In the genomic region with DNA sequence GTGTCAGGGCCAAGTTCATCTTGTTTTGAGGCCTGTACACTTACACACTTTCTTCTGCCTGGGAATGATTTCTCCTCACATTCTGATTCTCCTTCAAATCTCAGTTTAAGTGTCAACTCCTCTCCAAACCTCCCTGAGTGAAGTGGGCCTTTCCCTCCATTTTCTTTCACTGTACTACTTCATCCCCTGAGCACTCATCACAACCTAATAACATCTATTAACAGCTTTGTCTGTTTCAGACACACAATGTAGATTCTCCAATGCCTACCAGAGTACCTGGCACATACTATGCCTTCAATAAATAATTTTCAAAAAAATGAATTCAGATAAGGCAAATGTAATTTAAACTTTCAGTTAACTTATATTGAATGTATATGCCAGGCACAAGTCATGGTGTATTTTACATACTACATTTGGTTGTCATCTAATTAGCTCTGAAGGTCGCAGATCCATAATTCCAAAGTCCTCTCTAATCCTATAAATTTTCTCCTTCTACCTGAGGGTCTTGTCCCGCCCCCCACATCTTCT, we compare ENCODE assay signal across 8 cellular contexts. TPM values are rescaled to one million over a fixed set of nuclear protein-coding genes. Genes with fewer than 3 reads are reported as not detected.
A peak's percentile ranks its signal among the peaks of the same experiment; 100 is the strongest.
DNase-seq lines count a peak whose midpoint lies in the region; ATAC-seq, FAIRE-seq and TF ChIP-seq lines count a peak whose summit lies in the region.

No MANE protein-coding gene starts in this region.

- peak overlapping the region; percentile 69 for H2AFZ ChIP-seq in H1 (ENCODE audit: low read length)
- H2AFZ ChIP-seq in neuronal stem cell (ENCODE audit: low read length), result peak overlapping the region; percentile 98

- H3K9me3 ChIP-seq in A549 (no peaks in the 10 kb centered on the region), MG63 (no peaks in the 10 kb centered on the region), H1 (ENCODE audit: insufficient read depth in 2 of 2, low read depth in 1 of 2, low read length in 1 of 2) (no peaks in the 10 kb centered on the region), neuronal stem cell (replicated peaks in 1 of 2; ENCODE audit: control insufficient read depth in 2 of 2, insufficient read depth in 1 of 2, low read depth in 1 of 2, low read length in 2 of 2) (no peaks in the 10 kb centered on the region)

- DNase-seq in A549 (ENCODE audit: low read depth in 1 of 2, low spot score in 1 of 2) (no peak), MG63 (no peak), H1 (ENCODE audit: low read depth in 1 of 2, low spot score in 2 of 2) (no peak), neuronal stem cell (ENCODE audit: low spot score) (peak; percentile 3), NCI-H2107 treated with DMSO at 0.1 percent for 48 hours (lab: John Stamatoyannopoulos, UW; ENCODE audit: unreplicated experiment) (no peak), COLO668 (lab: John Stamatoyannopoulos, UW; ENCODE audit: unreplicated experiment) (no peak), NCI-H1930 (lab: John Stamatoyannopoulos, UW) (no peak)

- WGBS in A549 (ENCODE audit: missing lambda C conversion rate), result 0% methylated on average over 2 of the region's 2 CpGs
- WGBS in H1 (ENCODE audit: extremely low coverage in 1 of 2, insufficient coverage in 1 of 2, insufficient read length in 1 of 2, insufficient replicate concordance in 2 of 2, low coverage in 1 of 2, low lambda C conversion rate in 2 of 2, missing lambda C conversion rate in 1 of 2), 2 experiments, result 3% methylated on average over 2 of the region's 2 CpGs; no CpG with 5 or more reads in 1 of the 2 experiments
- no CpG with 5 or more reads among the region's 2 CpGs for WGBS in neuronal stem cell (ENCODE audit: extremely low coverage in 2 of 2, insufficient read length in 2 of 2, insufficient replicate concordance in 1 of 2), 2 donors

- H2BK5ac ChIP-seq in H1 (ENCODE audit: low read depth, low read length) (no peak overlapping the region), neuronal stem cell (ENCODE audit: low read length) (no peak overlapping the region)

- H3K4ac ChIP-seq in H1 (replicated peaks; ENCODE audit: insufficient read length, low read depth, low read length) (no peak overlapping the region), neuronal stem cell (ENCODE audit: low read length) (no peak overlapping the region)

- no peak overlapping the region for H3K14ac ChIP-seq in H1 (ENCODE audit: insufficient read length)
- H3K14ac ChIP-seq in neuronal stem cell (ENCODE audit: low read length), result no peak overlapping the region

- peak overlapping the region; percentile 75 to 94; a peak in 2 of 6 replicates for H3K27ac ChIP-seq in A549
- H3K27ac ChIP-seq in H1 (ENCODE audit: low read depth, low read length), result no peak overlapping the region
- H3K27ac ChIP-seq in neuronal stem cell (replicated peaks; ENCODE audit: low read length), result no peak overlapping the region

- FAIRE-seq in A549 (lab: Jason Lieb, UNC) (no peak), H1 (lab: Jason Lieb, UNC) (no peak)

- CTCF ChIA-PET in A549 (lab: Yijun Ruan, JAX), result no interaction called here
- CTCF ChIA-PET in H1 (lab: Charles Lee; ENCODE audit: partially characterized antibody), result interaction anchor here (0.6 to 1.4 kb wide), 2 partner anchors 21 to 33 kb away, joined by 3 read pairs; no protein-coding TSS in a partner anchor

- H3K79me1 ChIP-seq in H1 (ENCODE audit: low read depth, low read length), result no peaks in the 10 kb centered on the region
- H3K79me1 ChIP-seq in neuronal stem cell (ENCODE audit: low read depth, low read length), result peaks cover 2% of the 10 kb centered on the region

- H3K4me2 ChIP-seq in A549 (peak overlapping the region; percentile 75), H1 (ENCODE audit: insufficient read depth in 1 of 2, low read depth in 2 of 2, low read length in 2 of 2) (peak overlapping the region; percentile 36 to 75), neuronal stem cell (ENCODE audit: insufficient read depth, low read length, poor library complexity, severe bottlenecking) (no peak overlapping the region)

- no peaks in the 10 kb centered on the region for H3K36me3 ChIP-seq in MG63
- no peaks in the 10 kb centered on the region for H3K36me3 ChIP-seq in H1 (ENCODE audit: control insufficient read depth in 2 of 4, insufficient read depth in 4 of 4, low read length in 3 of 4)
- peaks cover 0 to 4% of the 10 kb centered on the region in 2 donors for H3K36me3 ChIP-seq in neuronal stem cell (replicated peaks in 1 of 2; ENCODE audit: control insufficient read depth in 2 of 2, insufficient read depth in 2 of 2, low read length in 2 of 2)

- no peaks in the 10 kb centered on the region; the same call in 2 of the 3 replicates for H3K4me1 ChIP-seq in A549
- H3K4me1 ChIP-seq in H1 (replicated peaks in 1 of 4; ENCODE audit: control insufficient read depth in 3 of 4, insufficient read depth in 4 of 4, low read length in 3 of 4), result 0 out of 7 replicates have a peak, but pooled peaks cover 0 to 2% (median 0%) of the 10 kb centered on the region in 4 experiments
- H3K4me1 ChIP-seq in neuronal stem cell (ENCODE audit: control insufficient read depth in 2 of 2, insufficient read depth in 1 of 2, low read depth in 1 of 2, low read length in 2 of 2), result no peaks in the 10 kb centered on the region

- H3K4me3 ChIP-seq in A549 (peak overlapping the region; percentile 80), MG63 (peak overlapping the region; percentile 91), H1 (ENCODE audit: extremely low read depth in 1 of 4, insufficient read depth in 2 of 4, low read depth in 3 of 4, low read length in 4 of 4) (peak overlapping the region; percentile 51 to 87 (median 77); a peak in 7 of 8 replicates), neuronal stem cell (ENCODE audit: low read length in 2 of 2) (peak overlapping the region in 1 of 2 donors; percentile 76)

- peaks cover 4% of the 10 kb centered on the region for H3K23me2 ChIP-seq in H1 (ENCODE audit: low read depth, low read length)

- no peak overlapping the region for H3K56ac ChIP-seq in H1 (replicated peaks; ENCODE audit: insufficient read length, low read depth, low read length)

- H3K79me2 ChIP-seq in H1 (ENCODE audit: control insufficient read depth in 1 of 2, insufficient read depth in 2 of 2, low read length in 2 of 2), result peaks cover 0 to 3% of the 10 kb centered on the region in 2 experiments; a peak in 1 of 4 replicates

- H4K20me1 ChIP-seq in H1 (replicated peaks in 1 of 2; ENCODE audit: control insufficient read depth in 1 of 2, insufficient read depth in 2 of 2, low read length in 2 of 2), result no peaks in the 10 kb centered on the region

- no peak for TF ChIP-seq EP300 in A549 (IDR thresholded peaks at IDR 0.05)
- no peak for TF ChIP-seq EP300 in H1 (IDR thresholded peaks at IDR 0.05; ENCODE audit: borderline replicate concordance in 1 of 2, low read depth in 2 of 2, low read length in 2 of 2)

- no peak overlapping the region for H4K91ac ChIP-seq in H1 (replicated peaks; ENCODE audit: insufficient read length, low read length)
- H4K91ac ChIP-seq in neuronal stem cell (ENCODE audit: low read depth, low read length, poor library complexity), result no peak overlapping the region

- H2BK120ac ChIP-seq in H1 (replicated peaks; ENCODE audit: low read depth, low read length), result no peak overlapping the region
- H2BK120ac ChIP-seq in neuronal stem cell (ENCODE audit: low read depth, low read length), result no peak overlapping the region

- H4K5ac ChIP-seq in H1 (ENCODE audit: insufficient read length, low read depth, low read length), result peak overlapping the region; percentile 37

- H4K8ac ChIP-seq in H1 (ENCODE audit: extremely low read depth, insufficient read depth, low read length) (no peak overlapping the region), neuronal stem cell (ENCODE audit: low read depth, low read length) (no peak overlapping the region)

- H3K23ac ChIP-seq in H1 (ENCODE audit: insufficient read length), result no peak overlapping the region
- no peak overlapping the region for H3K23ac ChIP-seq in neuronal stem cell (ENCODE audit: low read depth, low read length, poor library complexity)

- TF ChIP-seq RAD21 in A549 (conservative IDR thresholded peaks at IDR 0.05 in 1 of 2, IDR thresholded peaks at IDR 0.05 in 1 of 2) (no peak), H1 (IDR thresholded peaks at IDR 0.05 in 1 of 2, conservative IDR thresholded peaks at IDR 0.05 in 1 of 2; ENCODE audit: low read depth in 2 of 2, low read length in 2 of 2) (no peak)

- H3K9ac ChIP-seq in H1 (replicated peaks in 1 of 4; ENCODE audit: extremely low read depth in 1 of 4, low read depth in 3 of 4, low read length in 3 of 4), result no peak overlapping the region
- H3K9ac ChIP-seq in neuronal stem cell (ENCODE audit: low read depth, low read length, poor library complexity), result no peak overlapping the region

- POLR2A ChIA-PET in A549 (lab: Yijun Ruan, JAX) (no interaction called here), H1 (lab: Charles Lee; ENCODE audit: partially characterized antibody) (no interaction called here)

- H3K18ac ChIP-seq in H1 (ENCODE audit: extremely low read depth, low read length) (no peak overlapping the region), neuronal stem cell (ENCODE audit: low read length) (no peak overlapping the region)

- ATAC-seq in A549, result peak in 1 of 2 experiments; percentile 11; a peak in 2 of 6 replicates
- ATAC-seq in GM19438 (IDR thresholded peaks at IDR 0.05; ENCODE audit: low read depth, unreplicated experiment), result peak; percentile 17

- H3K27me3 ChIP-seq in MG63 (no peaks in the 10 kb centered on the region), H1 (replicated peaks in 1 of 4; ENCODE audit: control insufficient read depth in 3 of 4, extremely low read depth in 1 of 4, insufficient read depth in 3 of 4, low read length in 3 of 4) (no peaks in the 10 kb centered on the region), neuronal stem cell (ENCODE audit: control insufficient read depth in 3 of 3, insufficient read depth in 3 of 3, low read depth in 1 of 3, low read length in 3 of 3) (no peaks in the 10 kb centered on the region)

- TF ChIP-seq POLR2A in A549 (IDR thresholded peaks at IDR 0.05; ENCODE audit: low read length) (no peak), H1 (IDR thresholded peaks at IDR 0.05; ENCODE audit: control extremely low read depth in 1 of 2, low read depth in 2 of 2, low read length in 2 of 2) (no peak)

- H2BK15ac ChIP-seq in H1 (ENCODE audit: low read length), result no peak overlapping the region
- no peak overlapping the region for H2BK15ac ChIP-seq in neuronal stem cell (ENCODE audit: low read length)

- TF ChIP-seq CTCF in A549 (IDR thresholded peaks at IDR 0.05) (no peak), H1 (IDR thresholded peaks at IDR 0.05; ENCODE audit: control extremely low read depth in 1 of 3, insufficient read depth in 1 of 3, low read depth in 1 of 3, low read length in 3 of 3) (no peak)

- H2BK12ac ChIP-seq in H1 (ENCODE audit: low read depth, low read length), result no peak overlapping the region
- H2BK12ac ChIP-seq in neuronal stem cell (ENCODE audit: low read length), result no peak overlapping the region

- H2AK5ac ChIP-seq in H1 (ENCODE audit: low read depth, low read length) (no peak overlapping the region), neuronal stem cell (ENCODE audit: low read depth, low read length) (no peak overlapping the region)

- no peak overlapping the region for H2BK20ac ChIP-seq in H1 (ENCODE audit: low read length)

RNA-seq across cellular contexts. Expression of a gene that starts 0.4 kb away (rescaled TPM):
- polyA plus RNA-seq in A549 (2011; rRNA removed) (18.8 and 22.0 TPM in 2 replicates), A549 (2017; fragmentation: RNase III; extraction: RNeasy Plus Mini Kit Qiagen cat#74134 plus additional on column Dnase treatment) (7.9 to 8.9 TPM (median 8.8 TPM) in 3 replicates), H1 (2011; rRNA removed) (4.8 and 8.8 TPM in 2 replicates)
- polyA plus RNA-seq in A549 (2012; cell fraction: cytosol; rRNA removed), result 3.8 and 4.2 TPM in 2 replicates
- polyA plus RNA-seq in A549 (2012; cell fraction: nucleus; rRNA removed), result 2.0 and 4.9 TPM in 2 replicates
- polyA minus RNA-seq in A549 (2011; rRNA and poly(A)+ RNA removed), result 6.9 TPM in 2 replicates
- total RNA-seq in MG63 (2014; rRNA removed; shearing (Covaris generic); ENCODE audit: low replicate concordance), result 19.9 and 21.4 TPM in 2 replicates
- 19.2 and 22.3 TPM in 2 replicates for total RNA-seq in H1 (2021; fragmentation: NEBNext Ultra II Directional; extraction: Animal tissue kit (Norgen Biotek cat#: 25700))
- polyA plus RNA-seq in H1 (2011; cell fraction: cytosol; rRNA removed), result 9.5 TPM
- polyA plus RNA-seq in H1 (2011; cell fraction: nucleus; rRNA removed), result 5.0 TPM
- polyA plus RNA-seq in H1 (2012, experiment 1 of 2), result 9.0 to 32.5 TPM (median 10.2 TPM) in 4 replicates
- polyA plus RNA-seq in H1 (2012, experiment 2 of 2), result 0.56 TPM
- polyA plus RNA-seq in H1 (2013, experiment 1 of 2), result 7.5 TPM
- polyA plus RNA-seq in H1 (2013, experiment 2 of 2), result 7.7 TPM
- 9.4 and 16.8 TPM in 2 replicates for polyA minus RNA-seq in H1 (2011; rRNA and poly(A)+ RNA removed)
- polyA minus RNA-seq in H1 (2011; cell fraction: cytosol; rRNA and poly(A)+ RNA removed), result 48.9 TPM
- 24.1 TPM for polyA minus RNA-seq in H1 (2011; cell fraction: nucleus; rRNA and poly(A)+ RNA removed)
- polyA plus RNA-seq in neuronal stem cell (2013, experiment 1 of 2), result 18.8 TPM
- 18.5 TPM for polyA plus RNA-seq in neuronal stem cell (2013, experiment 2 of 2)

RNA-seq across cellular contexts. Expression of a gene that starts 52.1 kb away (rescaled TPM):
- polyA plus RNA-seq in A549 (2011; rRNA removed) (1.6 and 1.7 TPM in 2 replicates), A549 (2017; fragmentation: RNase III; extraction: RNeasy Plus Mini Kit Qiagen cat#74134 plus additional on column Dnase treatment) (5.4 to 6.3 TPM (median 5.7 TPM) in 3 replicates), H1 (2011; rRNA removed) (7.6 and 7.9 TPM in 2 replicates)
- polyA plus RNA-seq in A549 (2012; cell fraction: cytosol; rRNA removed), result 1.8 and 2.2 TPM in 2 replicates
- 0.85 and 1.3 TPM in 2 replicates for polyA plus RNA-seq in A549 (2012; cell fraction: nucleus; rRNA removed)
- 1.5 and 1.7 TPM in 2 replicates for polyA minus RNA-seq in A549 (2011; rRNA and poly(A)+ RNA removed)
- total RNA-seq in MG63 (2014; rRNA removed; shearing (Covaris generic); ENCODE audit: low replicate concordance), result 71.5 and 77.5 TPM in 2 replicates
- 15.5 and 17.0 TPM in 2 replicates for total RNA-seq in H1 (2021; fragmentation: NEBNext Ultra II Directional; extraction: Animal tissue kit (Norgen Biotek cat#: 25700))
- 13.1 TPM for polyA plus RNA-seq in H1 (2011; cell fraction: cytosol; rRNA removed)
- 4.7 TPM for polyA plus RNA-seq in H1 (2011; cell fraction: nucleus; rRNA removed)
- 8.0 to 16.5 TPM (median 12.7 TPM) in 4 replicates for polyA plus RNA-seq in H1 (2012, experiment 1 of 2)
- polyA plus RNA-seq in H1 (2012, experiment 2 of 2), result 1.7 TPM
- polyA plus RNA-seq in H1 (2013, experiment 1 of 2), result 7.0 TPM
- polyA plus RNA-seq in H1 (2013, experiment 2 of 2), result 9.1 TPM
- 10.3 and 10.5 TPM in 2 replicates for polyA minus RNA-seq in H1 (2011; rRNA and poly(A)+ RNA removed)
- polyA minus RNA-seq in H1 (2011; cell fraction: cytosol; rRNA and poly(A)+ RNA removed), result 5.7 TPM
- polyA minus RNA-seq in H1 (2011; cell fraction: nucleus; rRNA and poly(A)+ RNA removed), result 12.0 TPM
- polyA plus RNA-seq in neuronal stem cell (2013, experiment 1 of 2), result 6.2 TPM
- 6.3 TPM for polyA plus RNA-seq in neuronal stem cell (2013, experiment 2 of 2)

Comparison
In these comparisons a context has a peak if more than half of its experiments do, and no peak if none do; other contexts are left out.
1. H3K27ac ChIP-seq: peak in A549 (2 of 2); none in H1 (single experiment) and neuronal stem cell (single experiment).